ENCODE assay signal across 25 cellular contexts in the genomic region with DNA sequence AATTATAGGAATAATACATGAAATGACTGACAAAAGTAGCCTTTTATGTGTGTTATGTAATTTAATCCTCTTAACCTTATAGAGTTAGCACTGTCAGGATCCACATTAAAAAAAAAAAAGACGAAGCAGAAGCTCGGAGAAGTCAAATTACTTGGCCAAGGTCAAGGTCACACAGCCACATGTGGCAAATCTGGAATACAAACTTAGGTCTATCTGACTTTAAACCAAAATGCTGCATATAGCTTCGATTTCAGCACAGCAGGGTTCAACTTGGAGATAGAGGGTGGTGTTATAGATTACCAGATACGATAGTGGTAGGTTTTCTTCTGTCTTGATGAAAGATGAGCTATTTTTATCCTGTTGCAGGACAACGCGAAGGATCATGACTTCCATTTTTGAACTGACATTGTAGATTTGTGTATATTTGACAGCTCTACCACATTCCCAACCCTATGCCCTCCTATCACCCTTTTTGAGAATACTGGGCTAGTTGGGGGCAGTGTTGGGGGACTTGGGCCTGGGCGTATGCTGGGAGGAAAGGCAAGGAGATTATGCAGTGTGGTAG. TPM values are rescaled to one million over a fixed set of nuclear protein-coding genes. Genes with fewer than 3 reads are reported as not detected.
DNase-seq lines count a peak whose midpoint lies in the region; ATAC-seq, FAIRE-seq and TF ChIP-seq lines count a peak whose summit lies in the region.
"Had no signal": no experiment of that assay in that cellular context is flagged by ENCODE, and none has a peak within 500 bp of the region (broad histone marks: within the 10 kb centered on the region; RNA-seq: fewer than 3 reads in every experiment).

No MANE protein-coding gene starts in this region.

- H2AFZ ChIP-seq in K562 (ENCODE audit: low read depth, low read length) (peak overlapping the region; percentile 30), smooth muscle cell (ENCODE audit: low read depth) (no peak overlapping the region)
- H2AFZ ChIP-seq: GM23248 had no signal

- TF ChIP-seq CTCF in Calu3 (IDR thresholded peaks at IDR 0.05; ENCODE audit: unreplicated experiment) (no peak), K562 (IDR thresholded peaks at IDR 0.05 in 2 of 3, conservative IDR thresholded peaks at IDR 0.05 in 1 of 3; ENCODE audit: insufficient read depth in 2 of 3, low read depth in 1 of 3, low read length in 3 of 3) (no peak), smooth muscle cell (IDR thresholded peaks at IDR 0.05; ENCODE audit: borderline replicate concordance, insufficient read depth, poor library complexity, severe bottlenecking) (no peak), adrenal gland (IDR thresholded peaks at IDR 0.05) (no peak), GM10266 (IDR thresholded peaks at IDR 0.05; ENCODE audit: control insufficient read depth, insufficient read depth, low read depth, missing control alignments) (no peak)

- FAIRE-seq in K562 (lab: Jason Lieb, UNC): no peak
- FAIRE-seq: D721Med, GM12878, GM18507, HepG2 had no signal

- 13% methylated on average over 7 of the region's 7 CpGs for WGBS in K562 (ENCODE audit: insufficient coverage, low coverage, missing lambda C conversion rate)
- 82% methylated on average over 7 of the region's 7 CpGs for WGBS in smooth muscle cell (ENCODE audit: low lambda C conversion rate)
- 47 to 67% (median 62%) methylated on average over 7 of the region's 7 CpGs for WGBS in adrenal gland, 4 donors

- H3K9me1 ChIP-seq in K562 (ENCODE audit: control insufficient read depth, insufficient read depth, low read length): no peaks in the 10 kb centered on the region

- DNase-seq in Calu3 (no peak), K562 (ENCODE audit: extremely low read depth in 1 of 4, low spot score in 3 of 4) (no peak), epithelial cell of prostate (ENCODE audit: low read depth, low spot score) (no peak), smooth muscle cell (lab: John Stamatoyannopoulos, UW; ENCODE audit: unreplicated experiment) (no peak), adrenal gland (no peak), GM10266 (ENCODE audit: extremely low spot score) (no peak)
- DNase-seq: 8988T; ACHN; BE2C; C1 segment of cervical spinal cord; CD4-positive, CD25-positive, alpha-beta regulatory T cell; CD8-positive, alpha-beta memory T cell; COR-L47; DMS79; GF-D8; GM23248 had no signal

- no peaks in the 10 kb centered on the region for H3K27me3 ChIP-seq in K562 (ENCODE audit: control insufficient read depth in 2 of 2, insufficient read depth in 2 of 2, low read length in 2 of 2)
- H3K27me3 ChIP-seq in smooth muscle cell (ENCODE audit: low read depth): no peaks in the 10 kb centered on the region
- H3K27me3 ChIP-seq in adrenal gland: no peaks in the 10 kb centered on the region
- H3K27me3 ChIP-seq: BE2C had no signal

- ATAC-seq in K562 (no peak), GM18498 (IDR thresholded peaks at IDR 0.05; ENCODE audit: unreplicated experiment) (no peak), HG02852 (IDR thresholded peaks at IDR 0.05; ENCODE audit: unreplicated experiment) (no peak)
- ATAC-seq: GM12878, HepG2 had no signal

- TF ChIP-seq POLR2A in K562 (conservative IDR thresholded peaks at IDR 0.05) (no peak), adrenal gland (IDR thresholded peaks at IDR 0.05) (no peak)

- intact Hi-C loops in Calu3 (cut with micrococcal nuclease; ENCODE audit: unreplicated experiment) (no loop called here), K562 (cut with micrococcal nuclease) (no loop called here), adrenal gland (cut with DNase I) (no loop called here)

- BruUV-seq in Calu3 (replicated peaks; lab: Mats Ljungman, UMichigan): no TSS peak
- no TSS peak for BruUV-seq in K562 (replicated peaks; lab: Mats Ljungman, UMichigan)

- H3K27ac Mint-ChIP-seq in Calu3 (ENCODE audit: unreplicated experiment): peak overlapping the region; percentile 40
- H3K27ac Mint-ChIP-seq: CD8-positive, alpha-beta memory T cell had no signal

- TF ChIP-seq RAD21 in K562 (CRISPR knock-in tag; conservative IDR thresholded peaks at IDR 0.05 in 1 of 2, IDR thresholded peaks at IDR 0.05 in 1 of 2): no peak

- 0 out of 2 replicates have a peak, but pooled peaks have one; percentile 3 for TF ChIP-seq EP300 in K562 (IDR thresholded peaks at IDR 0.05; ENCODE audit: low read length)

- H3K79me2 ChIP-seq in K562 (ENCODE audit: control insufficient read depth, insufficient read depth, low read length): no peaks in the 10 kb centered on the region
- no peaks in the 10 kb centered on the region for H3K79me2 ChIP-seq in smooth muscle cell (ENCODE audit: low read depth)

- H3K4me3 ChIP-seq in K562: no peak overlapping the region
- H3K4me3 ChIP-seq in smooth muscle cell: no peak overlapping the region
- no peak overlapping the region for H3K4me3 ChIP-seq in adrenal gland
- H3K4me3 ChIP-seq: GM12878, GM23248, HAP-1 had no signal

- peak overlapping the region; percentile 52; the same call in 2 of the 3 replicates for H3K27ac ChIP-seq in K562 (ENCODE audit: extremely low read depth, low read depth, low read length)
- H3K27ac ChIP-seq in epithelial cell of prostate: peak overlapping the region; percentile 30
- peak overlapping the region; percentile 93 for H3K27ac ChIP-seq in smooth muscle cell (ENCODE audit: low read depth)
- H3K27ac ChIP-seq in adrenal gland: peak overlapping the region in 2 of 5 donors; percentile 38 to 84
- H3K27ac ChIP-seq: GM23248, KMS-11 had no signal

- peaks cover 54% of the 10 kb centered on the region for H3K4me1 Mint-ChIP-seq in Calu3 (ENCODE audit: low read depth, unreplicated experiment)
- H3K4me1 Mint-ChIP-seq: CD4-positive, CD25-positive, alpha-beta regulatory T cell had no signal

- peaks cover 4% of the 10 kb centered on the region for H3K36me3 Mint-ChIP-seq in Calu3 (ENCODE audit: insufficient read depth, unreplicated experiment)
- H3K36me3 Mint-ChIP-seq: CD4-positive, CD25-positive, alpha-beta regulatory T cell; CD8-positive, alpha-beta memory T cell had no signal

- H4K20me1 ChIP-seq in K562 (replicated peaks; ENCODE audit: control insufficient read depth, insufficient read depth, low read length): no peaks in the 10 kb centered on the region
- H4K20me1 ChIP-seq in smooth muscle cell (ENCODE audit: low read depth): no peaks in the 10 kb centered on the region

- no peaks in the 10 kb centered on the region for H3F3A ChIP-seq in smooth muscle cell (ENCODE audit: low read depth)

- in situ Hi-C loops in K562 (cut with MboI): no loop called here

- H3K36me3 ChIP-seq in K562 (ENCODE audit: control insufficient read depth, insufficient read depth, low read length) (no peaks in the 10 kb centered on the region), smooth muscle cell (ENCODE audit: low read depth) (no peaks in the 10 kb centered on the region), adrenal gland (replicated peaks in 1 of 2) (no peaks in the 10 kb centered on the region)
- H3K36me3 ChIP-seq: BE2C, HAP-1 had no signal

- H3K9me3 ChIP-seq in K562 (replicated peaks; ENCODE audit: control insufficient read depth, insufficient read depth, low read depth, low read length) (no peaks in the 10 kb centered on the region), smooth muscle cell (replicated peaks; ENCODE audit: low read depth) (no peaks in the 10 kb centered on the region), adrenal gland (replicated peaks in 1 of 3) (no peaks in the 10 kb centered on the region)
- H3K9me3 ChIP-seq: BE2C, HAP-1 had no signal

- POLR2A ChIA-PET in K562 (lab: Yijun Ruan, JAX): interaction anchor here (1.5 to 1.9 kb wide), 2 partner anchors 9 to 20 kb away, joined by 3 to 7 read pairs; no protein-coding TSS in a partner anchor

- H3K4me2 ChIP-seq in K562 (ENCODE audit: insufficient read depth, low read length): peak overlapping the region; percentile 7; the same call in 1 of the 2 replicates
- peak overlapping the region; percentile 43 for H3K4me2 ChIP-seq in smooth muscle cell
- H3K4me2 ChIP-seq: KMS-11 had no signal

- H3K9ac ChIP-seq in K562 (ENCODE audit: insufficient read depth in 1 of 2, low read depth in 2 of 2, low read length in 2 of 2): no peak overlapping the region
- peak overlapping the region; percentile 55 for H3K9ac ChIP-seq in smooth muscle cell (ENCODE audit: low read depth)
- H3K9ac ChIP-seq: GM23248, KMS-11 had no signal

- H3K4me1 ChIP-seq in K562 (replicated peaks in 1 of 2; ENCODE audit: control insufficient read depth in 2 of 2, insufficient read depth in 2 of 2, low read length in 2 of 2): peaks cover 14 to 36% of the 10 kb centered on the region in 2 experiments
- H3K4me1 ChIP-seq in smooth muscle cell (ENCODE audit: low read depth): no peaks in the 10 kb centered on the region
- H3K4me1 ChIP-seq in adrenal gland (replicated peaks in 1 of 2): peaks cover 5 to 15% of the 10 kb centered on the region in 2 donors
- H3K4me1 ChIP-seq: BE2C, HAP-1 had no signal

- no peaks in the 10 kb centered on the region for H3K9me3 Mint-ChIP-seq in Calu3 (ENCODE audit: low read depth, unreplicated experiment)
- H3K9me3 Mint-ChIP-seq: CD4-positive, CD25-positive, alpha-beta regulatory T cell; CD8-positive, alpha-beta memory T cell had no signal

- CTCF ChIA-PET in Calu3 (lab: Charles Lee): interaction anchor here (2.2 kb wide), 1 partner anchor 9 kb away, joined by 6 read pairs; no protein-coding TSS in a partner anchor
- CTCF ChIA-PET in K562 (lab: Yijun Ruan, JAX; ENCODE audit: low intra/inter-chr PET ratio): no interaction called here

- H3K4me3 Mint-ChIP-seq in Calu3 (ENCODE audit: low read depth, unreplicated experiment): no peak overlapping the region
- H3K4me3 Mint-ChIP-seq: CD4-positive, CD25-positive, alpha-beta regulatory T cell; CD8-positive, alpha-beta memory T cell had no signal

- no peaks in the 10 kb centered on the region for H3K27me3 Mint-ChIP-seq in Calu3 (ENCODE audit: unreplicated experiment)

RNA-seq across cellular contexts. Expression of a gene that starts 11.6 kb away (rescaled TPM):
- 286 and 299 TPM in 2 replicates for total RNA-seq in Calu3 (2022)
- total RNA-seq in K562 (2011; cell fraction: chromatin; rRNA removed; ENCODE audit: low replicate concordance): not detected in 2 replicates
- not detected in 2 replicates for total RNA-seq in K562 (2011; cell fraction: nucleolus; rRNA removed)
- not detected in 2 replicates for total RNA-seq in K562 (2011; cell fraction: nucleoplasm; rRNA removed)
- total RNA-seq in K562 (2014; rRNA removed): 0.20 and 0.54 TPM in 2 replicates
- 0.41 and 0.47 TPM in 2 replicates for total RNA-seq in K562 (2014; rRNA removed; fragmentation: Illumina TruSeq; extraction: Trizol)
- 0.34 and 0.40 TPM in 2 replicates for total RNA-seq in K562 (2015; rRNA removed; fragmentation: Illumina TruSeq; extraction: Trizol)
- 0.38 and 0.76 TPM in 2 replicates for total RNA-seq in K562 (2021)
- 0.03 and 0.04 TPM in 2 replicates for polyA plus RNA-seq in K562 (2011; rRNA removed)
- 0.13 TPM in 1 of 2 replicates, not detected in the other for polyA plus RNA-seq in K562 (2011; cell fraction: cytosol; rRNA removed)
- polyA plus RNA-seq in K562 (2011; cell fraction: nucleus; rRNA removed): not detected in 2 replicates
- 0.17 and 0.37 TPM in 2 replicates for polyA plus RNA-seq in K562 (2012)
- 0.24 TPM in 1 of 2 replicates, not detected in the other for polyA plus RNA-seq in K562 (2014; fragmentation: Illumina TruSeq; extraction: Trizol)
- under 1 TPM; 0.24 to 0.37 TPM for polyA plus RNA-seq in K562 (2014; fragmentation: Nextera tagmentation; extraction: Ambion mirVana)
- 0.04 TPM in 1 of 2 replicates, not detected in the other for polyA plus RNA-seq in K562 (2014; rRNA removed)
- 0.11 and 0.36 TPM in 2 replicates for polyA minus RNA-seq in K562 (2011; rRNA and poly(A)+ RNA removed)
- polyA minus RNA-seq in K562 (2011; cell fraction: cytosol; rRNA and poly(A)+ RNA removed): not detected in 2 replicates
- not detected in 2 replicates for polyA minus RNA-seq in K562 (2011; cell fraction: nucleus; rRNA and poly(A)+ RNA removed)
- 0.63 and 1.7 TPM in 2 replicates for total RNA-seq in smooth muscle cell
- polyA plus RNA-seq in smooth muscle cell: 0.63 and 1.0 TPM in 2 replicates
- total RNA-seq in adrenal gland: 1 to 10 TPM in 5 of 8 donors, under 1 TPM in 3; 0.43 to 6.8 (median 1.3) TPM
- under 1 TPM; 0.38 to 0.64 (median 0.40) TPM for polyA plus RNA-seq in adrenal gland
- total RNA-seq: CD4-positive, CD25-positive, alpha-beta regulatory T cell; GM23248; H4 had no signal
- polyA plus RNA-seq: CD4-positive, CD25-positive, alpha-beta regulatory T cell; CD8-positive, alpha-beta memory T cell; GM23248 had no signal

Comparison
In these comparisons a context has a peak if more than half of its experiments do, and no peak if none do; other contexts are left out.
1. RNA of a gene that starts 11.6 kb away (total RNA-seq): 286 to 299 TPM in Calu3; 0.63 to 1.7 TPM in smooth muscle cell, 0.43 to 6.8 TPM in adrenal gland and 0.20 to 0.76 TPM in K562; every median in the first group is over 10 times any median in the second.